In the genomic region with DNA sequence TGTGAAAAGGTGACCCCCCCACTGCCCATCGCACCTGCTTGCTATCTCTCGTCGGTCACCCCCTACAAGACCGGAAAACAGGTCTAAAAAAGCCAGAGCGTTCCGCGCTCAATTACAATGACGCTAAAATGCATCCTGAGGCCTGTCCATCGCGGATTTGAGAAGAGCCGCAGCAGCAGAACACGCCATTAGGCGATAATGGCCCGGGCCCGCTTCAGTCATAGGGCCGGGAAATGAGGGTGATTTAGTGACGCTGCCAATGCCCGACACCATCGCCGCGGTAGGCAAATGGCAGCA, we compare ENCODE assay signal across 23 cellular contexts.
DNase-seq lines count a peak whose midpoint lies in the region; TF ChIP-seq lines count a peak whose summit lies in the region.
"Had no signal": no experiment of that assay in that cellular context is flagged by ENCODE, and none has a peak within 500 bp of the region (broad histone marks: within the 10 kb centered on the region; RNA-seq: fewer than 3 reads in every experiment).

No MANE protein-coding gene starts in this region.

- TF ChIP-seq CTCF in dorsolateral prefrontal cortex (IDR thresholded peaks at IDR 0.05 in 54 of 56, conservative IDR thresholded peaks at IDR 0.05 in 2 of 56; ENCODE audit: low read depth in 1 of 56, partially characterized antibody in 56 of 56) = no peak

- H3K4me3 ChIP-seq in dorsolateral prefrontal cortex = no peak overlapping the region
- H3K4me3 ChIP-seq: GM23248, HAP-1, K562, SJCRH30 had no signal

- intact Hi-C loops in dorsolateral prefrontal cortex (cut with DNase I) = loop anchor here (5.0 to 10.0 kb wide), 7 partner anchors 60 to 620 kb away; partner anchors contain the start of genes GNG5 (in 2 of the 2), SPATA1 (in 2 of the 2), SSX2IP (in 2 of the 2) and SAMD13 (in 1 of the 2)

- peaks cover 20% of the 10 kb centered on the region for H3K27me3 Mint-ChIP-seq in activated naive CD4-positive, alpha-beta T cell treated with anti-CD3 and anti-CD28 coated beads, Interleukin-2, amount 10 ng/mL, durations not matched to agents 7 days and 5 days

- DNase-seq in activated naive CD4-positive, alpha-beta T cell treated with anti-CD3 and anti-CD28 coated beads, Interleukin-2, amount 10 ng/mL, durations not matched to agents 7 days and 5 days = no peak
- DNase-seq in activated naive CD4-positive, alpha-beta T cell (lab: John Stamatoyannopoulos, UW) = no peak
- DNase-seq in dorsolateral prefrontal cortex (no peak), left kidney (ENCODE audit: low read depth, low spot score) (peak; percentile 37), NCI-H1417 (lab: John Stamatoyannopoulos, UW) (no peak), AML-193 (lab: John Stamatoyannopoulos, UW) (no peak)
- no peak for DNase-seq in stimulated activated naive CD4-positive, alpha-beta T cell treated with Interleukin-2 at 50 U/mL for 16 hours (lab: John Stamatoyannopoulos, UW)
- DNase-seq: DMS153; DND-41; GM23248; Kasumi-1; NCI-H1092 treated with DMSO at 0.1 percent for 48 hours; NCI-H1436 treated with DMSO at 0.1 percent for 48 hours; NCI-H187 treated with DMSO at 0.1 percent for 48 hours; NCI-H2171 treated with DMSO at 0.1 percent for 48 hours; NCI-H446; NCI-H524 treated with DMSO at 0.1 percent for 48 hours; NK-92 treated with Interleukin-12 subunit alpha and Interleukin-12 subunit beta, amount 100 ng/mL, for 24 hours; PC-3; SJCRH30 had no signal

- H3K27me3 ChIP-seq in dorsolateral prefrontal cortex = no peaks in the 10 kb centered on the region
- H3K27me3 ChIP-seq: SJCRH30 had no signal

- H3K27ac Mint-ChIP-seq in activated naive CD4-positive, alpha-beta T cell treated with anti-CD3 and anti-CD28 coated beads, Interleukin-2, amount 10 ng/mL, durations not matched to agents 7 days and 5 days = peak overlapping the region; percentile 53

- no peaks in the 10 kb centered on the region for H3K36me3 Mint-ChIP-seq in activated naive CD4-positive, alpha-beta T cell treated with anti-CD3 and anti-CD28 coated beads, Interleukin-2, amount 10 ng/mL, durations not matched to agents 7 days and 5 days

- H3K4me1 Mint-ChIP-seq in activated naive CD4-positive, alpha-beta T cell treated with anti-CD3 and anti-CD28 coated beads, Interleukin-2, amount 10 ng/mL, durations not matched to agents 7 days and 5 days = peaks cover 9% of the 10 kb centered on the region

- no peak overlapping the region for H3K4me3 Mint-ChIP-seq in activated naive CD4-positive, alpha-beta T cell treated with anti-CD3 and anti-CD28 coated beads, Interleukin-2, amount 10 ng/mL, durations not matched to agents 7 days and 5 days

- H3K9me3 Mint-ChIP-seq in activated naive CD4-positive, alpha-beta T cell treated with anti-CD3 and anti-CD28 coated beads, Interleukin-2, amount 10 ng/mL, durations not matched to agents 7 days and 5 days = no peaks in the 10 kb centered on the region

- peak overlapping the region in 54 of 59 donors; percentile 0 to 83 (median 58) for H3K27ac ChIP-seq in dorsolateral prefrontal cortex
- H3K27ac ChIP-seq: 22Rv1, GM23248, SJCRH30 had no signal

- CTCF ChIA-PET in activated naive CD4-positive, alpha-beta T cell treated with anti-CD3 and anti-CD28 coated beads, Interleukin-2, amount 10 ng/mL, durations not matched to agents 7 days and 5 days (lab: Charles Lee) = interaction anchor here (0.5 to 4.0 kb wide), 21 partner anchors 9 to 822 kb away, joined by 3 to 29 read pairs (median 4); partner anchors contain the start of gene PRKACB
